ENCODE assay signal across 9 cellular contexts in the genomic region with DNA sequence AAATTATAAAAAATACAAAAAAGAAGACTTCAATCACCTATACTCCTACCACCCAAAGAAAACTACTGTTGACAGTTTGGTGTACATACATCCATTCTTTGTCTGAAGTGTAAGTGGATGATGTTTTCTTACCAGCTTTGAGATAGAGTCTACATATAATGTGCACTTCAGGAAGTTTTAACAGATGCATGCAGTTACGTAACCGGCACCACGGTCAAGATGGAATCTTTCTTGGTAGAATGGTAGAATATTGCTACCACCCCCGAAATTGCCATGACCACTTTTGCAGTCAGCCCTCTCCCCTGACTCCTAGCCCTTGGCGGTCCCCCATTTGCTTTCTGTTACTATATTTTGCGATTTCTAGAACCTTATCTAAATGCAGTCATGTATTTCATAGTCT. TPM values are rescaled to one million over a fixed set of nuclear protein-coding genes. Genes with fewer than 3 reads are reported as not detected.
DNase-seq lines count a peak whose midpoint lies in the region; ATAC-seq and TF ChIP-seq lines count a peak whose summit lies in the region.
"Had no signal": no experiment of that assay in that cellular context is flagged by ENCODE, and none has a peak within 500 bp of the region (broad histone marks: within the 10 kb centered on the region; RNA-seq: fewer than 3 reads in every experiment).

No MANE protein-coding gene starts in this region.

- peaks cover 10% of the 10 kb centered on the region for H3F3A ChIP-seq in SU-DHL-6 (ENCODE audit: insufficient read depth)

- DNase-seq in right atrium auricular region (ENCODE audit: low spot score) (no peak), Right ventricle myocardium superior (no peak), foreskin fibroblast (no peak), upper lobe of right lung (no peak), UCSD-AML1 (lab: John Stamatoyannopoulos, UW; ENCODE audit: unreplicated experiment) (no peak), C1 segment of cervical spinal cord (lab: John Stamatoyannopoulos, UW) (no peak)
- DNase-seq: sigmoid colon had no signal

- no peaks in the 10 kb centered on the region for H3K9me2 ChIP-seq in SU-DHL-6 (replicated peaks; ENCODE audit: insufficient read depth, low read length)

- H4K20me1 ChIP-seq in SU-DHL-6 (ENCODE audit: low read depth, low read length) = peaks cover 15% of the 10 kb centered on the region; the same call in 1 of the 2 replicates

- H3K79me2 ChIP-seq in SU-DHL-6 (ENCODE audit: insufficient read depth, low read length) = peaks cover 87% of the 10 kb centered on the region

- H3K4me2 ChIP-seq in SU-DHL-6 (ENCODE audit: low read depth, low read length, poor library complexity, severe bottlenecking) = peak overlapping the region; percentile 93

- H3K9me3 ChIP-seq in right atrium auricular region (no peaks in the 10 kb centered on the region), SU-DHL-6 (ENCODE audit: insufficient read depth, low read length) (no peaks in the 10 kb centered on the region), upper lobe of right lung (no peaks in the 10 kb centered on the region)
- H3K9me3 ChIP-seq: sigmoid colon had no signal

- intact Hi-C loops in Right ventricle myocardium superior (cut with DNase I) = no loop called here
- intact Hi-C loops in upper lobe of right lung (cut with DNase I) = no loop called here

- H3K4me1 ChIP-seq in right atrium auricular region = peaks cover 0 to 69% of the 10 kb centered on the region in 2 donors
- peaks cover 39% of the 10 kb centered on the region for H3K4me1 ChIP-seq in upper lobe of right lung

- peak overlapping the region; percentile 61 to 98 for H3K4me3 ChIP-seq in right atrium auricular region
- H3K4me3 ChIP-seq in SU-DHL-6 (ENCODE audit: insufficient read depth, low read length, poor library complexity, severe bottlenecking) = peak overlapping the region; percentile 74
- H3K4me3 ChIP-seq in foreskin fibroblast (ENCODE audit: low read depth in 1 of 2, low read length in 2 of 2) = peak overlapping the region; percentile 62 to 73
- peak overlapping the region; percentile 97 for H3K4me3 ChIP-seq in upper lobe of right lung

- H3K36me3 ChIP-seq in right atrium auricular region (peaks cover 4% of the 10 kb centered on the region), SU-DHL-6 (ENCODE audit: low read length) (peaks cover 6% of the 10 kb centered on the region; the same call in 1 of the 2 replicates), upper lobe of right lung (peaks cover 24% of the 10 kb centered on the region)

- peak overlapping the region in 1 of 2 donors; percentile 9 for H3K27ac ChIP-seq in right atrium auricular region
- no peak overlapping the region; the same call in 1 of the 2 replicates for H3K27ac ChIP-seq in SU-DHL-6 (ENCODE audit: low read depth, low read length)
- H3K27ac ChIP-seq in upper lobe of right lung = no peak overlapping the region

- ATAC-seq in Right ventricle myocardium superior (ENCODE audit: poor library complexity) (no peak), upper lobe of right lung (no peak), GM21367 (IDR thresholded peaks at IDR 0.05; ENCODE audit: unreplicated experiment) (no peak)

- H3K27me3 ChIP-seq in right atrium auricular region (no peaks in the 10 kb centered on the region), SU-DHL-6 (ENCODE audit: low read length) (no peaks in the 10 kb centered on the region), upper lobe of right lung (no peaks in the 10 kb centered on the region)
- H3K27me3 ChIP-seq: sigmoid colon had no signal

- no peak for TF ChIP-seq CTCF in right atrium auricular region (IDR thresholded peaks at IDR 0.05)
- TF ChIP-seq CTCF in SU-DHL-6 (IDR thresholded peaks at IDR 0.05; ENCODE audit: insufficient read depth, low read length, poor library complexity, severe bottlenecking) = no peak
- TF ChIP-seq CTCF in foreskin fibroblast (IDR thresholded peaks at IDR 0.05; ENCODE audit: low read depth, low read length) = no peak
- TF ChIP-seq CTCF in upper lobe of right lung (IDR thresholded peaks at IDR 0.05) = no peak

- peak overlapping the region; percentile 92; the same call in 1 of the 2 replicates for H3K9ac ChIP-seq in SU-DHL-6 (ENCODE audit: low read length)

- no peak overlapping the region for H2AFZ ChIP-seq in SU-DHL-6 (ENCODE audit: low read depth, low read length, severe bottlenecking)

RNA-seq across cellular contexts. Expression of a gene that starts 1.4 kb away (rescaled TPM):
- total RNA-seq in right atrium auricular region (100 to 1,000 TPM in 1 of 2 donors, 10 to 100 TPM in 1; 76.5 to 435 TPM), Right ventricle myocardium superior (141 TPM), upper lobe of right lung (57.0 TPM)

RNA-seq across cellular contexts. Expression of a gene that starts 2.4 kb away (rescaled TPM):
- total RNA-seq in right atrium auricular region (10 to 100 TPM; 34.8 to 44.4 TPM), Right ventricle myocardium superior (54.4 TPM), upper lobe of right lung (41.5 TPM)

RNA-seq across cellular contexts. Expression of a gene that starts 52.4 kb away (rescaled TPM):
- not detected for total RNA-seq in right atrium auricular region
- not detected for total RNA-seq in Right ventricle myocardium superior
- total RNA-seq in upper lobe of right lung = not detected
- total RNA-seq: sigmoid colon had no signal
